Comparison of ENCODE assay signal across 8 cellular contexts in the genomic region with DNA sequence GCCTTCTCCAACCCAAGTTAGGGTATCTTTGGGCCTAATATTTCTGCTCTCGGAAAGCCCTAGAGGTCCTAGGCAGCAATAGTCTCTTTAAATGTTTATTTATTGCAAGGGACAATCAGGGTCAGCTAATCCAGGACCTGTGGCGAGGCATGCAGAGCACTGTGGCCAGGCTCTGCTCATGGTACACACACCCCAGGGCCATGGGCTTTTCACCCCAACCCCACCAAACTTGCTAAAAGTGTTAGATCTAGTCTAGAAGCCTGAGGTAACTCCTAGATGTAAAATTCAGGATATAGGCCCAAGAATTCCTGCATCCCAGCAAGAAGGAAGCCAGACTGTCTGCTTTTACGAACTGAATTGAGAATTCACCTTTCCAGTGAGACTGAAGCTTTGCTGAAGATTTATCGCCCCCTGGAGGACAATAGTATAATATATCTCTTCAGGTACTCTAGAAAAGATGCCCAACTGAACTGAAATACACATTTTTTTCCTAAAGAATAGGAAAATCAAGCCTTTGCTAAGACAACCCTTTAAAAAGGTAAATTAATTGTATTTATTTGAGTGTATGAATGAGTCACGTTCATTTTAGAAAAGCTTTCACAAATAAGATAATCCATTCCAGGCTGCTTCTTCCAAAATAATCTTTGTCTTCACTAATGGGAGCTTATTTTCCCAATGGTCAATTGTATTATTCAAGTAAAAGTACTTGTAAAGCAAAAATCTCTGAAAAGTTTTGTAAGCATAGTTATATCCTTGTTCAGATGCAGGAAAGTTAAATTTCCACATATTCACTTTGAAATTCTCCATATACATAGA.
DNase-seq lines count a peak whose midpoint lies in the region; ATAC-seq, FAIRE-seq and TF ChIP-seq lines count a peak whose summit lies in the region.

No MANE protein-coding gene starts in this region.

- in situ Hi-C loops in G401 (cut with HindIII; ENCODE audit: low sequenced_read_pairs): no loop called here

- no peaks in the 10 kb centered on the region for H3K9me3 ChIP-seq in esophagus muscularis mucosa
- H3K9me3 ChIP-seq in pancreas: no peaks in the 10 kb centered on the region
- no peaks in the 10 kb centered on the region for H3K9me3 ChIP-seq in effector memory CD4-positive, alpha-beta T cell (ENCODE audit: control insufficient read depth, low read length)

- DNase-seq in G401 (ENCODE audit: low spot score) (peak; percentile 90), OCI-M1 (lab: John Stamatoyannopoulos, UW) (peak; percentile 82), esophagus muscularis mucosa (ENCODE audit: extremely low spot score) (no peak), pancreas (peak in 2 of 6 donors; percentile 8 to 11), islet precursor cell (no peak)
- DNase-seq in effector memory CD4-positive, alpha-beta T cell: no peak

- 45% methylated on average over 5 of the region's 5 CpGs for WGBS in esophagus muscularis mucosa
- 34 to 35% methylated on average over 5 of the region's 5 CpGs for whole genome bisulfite sequencing in pancreas, 2 donors

- peak; percentile 54 to 72 (median 64) for TF ChIP-seq CTCF in esophagus muscularis mucosa (IDR thresholded peaks at IDR 0.05)
- peak; percentile 43 to 67 (median 59) for TF ChIP-seq CTCF in pancreas (IDR thresholded peaks at IDR 0.05)

- H3K36me3 ChIP-seq in esophagus muscularis mucosa: no peaks in the 10 kb centered on the region
- H3K36me3 ChIP-seq in pancreas: no peaks in the 10 kb centered on the region
- H3K36me3 ChIP-seq in effector memory CD4-positive, alpha-beta T cell (ENCODE audit: control insufficient read depth, insufficient read depth, low read length): no peaks in the 10 kb centered on the region

- no peak for TF ChIP-seq EP300 in esophagus muscularis mucosa (IDR thresholded peaks at IDR 0.05)

- intact Hi-C loops in esophagus muscularis mucosa (cut with DNase I) (loop anchor here (2.0 to 5.0 kb wide), 2 partner anchors 868 to 1065 kb away; no protein-coding TSS in a partner anchor), pancreas (cut with DNase I) (no loop called here)

- FAIRE-seq in pancreas (lab: Jason Lieb, UNC): peak; percentile 5

- H3K27me3 ChIP-seq in esophagus muscularis mucosa: no peaks in the 10 kb centered on the region
- no peaks in the 10 kb centered on the region for H3K27me3 ChIP-seq in pancreas
- H3K27me3 ChIP-seq in effector memory CD4-positive, alpha-beta T cell (replicated peaks; ENCODE audit: control insufficient read depth, insufficient read depth, low read length, poor library complexity, severe bottlenecking): no peaks in the 10 kb centered on the region

- H3K4me1 ChIP-seq in esophagus muscularis mucosa (peaks cover 0 to 11% (median 6%) of the 10 kb centered on the region in 4 donors), pancreas (no peaks in the 10 kb centered on the region)
- H3K4me1 ChIP-seq in effector memory CD4-positive, alpha-beta T cell (ENCODE audit: control insufficient read depth, insufficient read depth, low read length, poor library complexity, severe bottlenecking): no peaks in the 10 kb centered on the region

- H3K27ac ChIP-seq in esophagus muscularis mucosa (replicated peaks in 1 of 4): no peak overlapping the region
- H3K27ac ChIP-seq in pancreas: no peak overlapping the region
- H3K27ac ChIP-seq in effector memory CD4-positive, alpha-beta T cell (ENCODE audit: insufficient read depth, low read length, poor library complexity, severe bottlenecking): no peak overlapping the region

- TF ChIP-seq POLR2A in esophagus muscularis mucosa (IDR thresholded peaks at IDR 0.05; ENCODE audit: low read depth): no peak

- H3K4me3 ChIP-seq in esophagus muscularis mucosa: no peak overlapping the region
- no peak overlapping the region for H3K4me3 ChIP-seq in pancreas
- no peak overlapping the region for H3K4me3 ChIP-seq in effector memory CD4-positive, alpha-beta T cell (ENCODE audit: insufficient read depth, low read depth, low read length, poor library complexity, severe bottlenecking)

- peak; percentile 74 for ATAC-seq in GM21360 (IDR thresholded peaks at IDR 0.05; ENCODE audit: unreplicated experiment)
- peak; percentile 85 for ATAC-seq in HG03520 (IDR thresholded peaks at IDR 0.05; ENCODE audit: unreplicated experiment)
- ATAC-seq in pancreas: peak; percentile 55 to 87 (median 85)

Comparison
In these comparisons a context has a peak if more than half of its experiments do, and no peak if none do; other contexts are left out.
1. DNase-seq: peak in G401 (single experiment) and OCI-M1 (single experiment); none in esophagus muscularis mucosa (single experiment), effector memory CD4-positive, alpha-beta T cell (0 of 3) and islet precursor cell (single experiment).
2. Peak in every context shown above with its lines, with median percentiles within 50 percentile points of each other: ATAC-seq.